Comparison of ENCODE assay signal across 24 cellular contexts in the genomic region with DNA sequence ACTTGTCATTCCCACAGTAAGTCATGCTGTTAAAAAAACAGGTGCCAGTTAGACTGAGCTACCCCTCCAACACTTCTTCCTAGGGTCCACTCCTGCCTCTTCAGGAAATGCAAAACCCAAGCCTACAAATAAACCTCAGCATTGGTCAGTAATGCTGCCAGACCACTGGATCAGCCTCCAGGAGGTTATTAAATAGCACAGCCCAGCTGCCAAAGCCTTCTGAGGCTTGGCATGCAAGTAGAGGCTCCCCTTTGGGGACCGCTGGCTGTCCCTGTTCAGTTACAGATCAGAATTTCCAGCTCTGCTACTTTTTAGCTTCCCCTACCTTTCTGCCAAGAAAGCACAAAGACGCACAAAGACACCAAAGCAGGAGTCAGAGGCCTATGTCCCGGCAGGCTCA.
"Had no signal": no experiment of that assay in that cellular context is flagged by ENCODE, and none has a peak within 500 bp of the region (broad histone marks: within the 10 kb centered on the region; RNA-seq: fewer than 3 reads in every experiment).

No MANE protein-coding gene starts in this region.

- H3K27ac ChIP-seq: body of pancreas, colonic mucosa, left lung, tibial nerve had no signal

- H3K9me3 ChIP-seq: body of pancreas, colonic mucosa, left lung, tibial nerve had no signal

- H3K4me3 ChIP-seq: body of pancreas, colonic mucosa, left lung, smooth muscle cell, tibial nerve had no signal

- H3K4me2 ChIP-seq: smooth muscle cell had no signal

- ATAC-seq: activated CD8-positive, alpha-beta T cell treated with anti-CD3 and anti-CD28 coated beads for 36 hours; activated T-cell treated with anti-CD3 and anti-CD28 coated beads, Interleukin-2, amount 50 U/mL, for 4 hours; activated T-helper 17 cell treated with anti-CD3 and anti-CD28 coated beads, Interleukin-2, amount 50 U/mL, for 72 hours; body of pancreas; natural killer cell treated with Interleukin-12 subunit alpha and Interleukin-12 subunit beta and Interleukin-15 and Interleukin-18, amount 100 ng/mL, for 72 hours; sciatic nerve; stimulated activated memory B cell treated with anti-CD40 and anti-IgM and Interleukin-4, amounts not matched to agents 10 μg/mL and 1 μg/mL and 100 μg/mL, for 72 hours; stimulated activated naive CD8-positive, alpha-beta T cell treated with anti-CD3 and anti-CD28 coated beads, Interleukin-15, amount 100 ng/mL, for 72 hours had no signal

- H3K4me1 ChIP-seq: colonic mucosa had no signal

- H3K27me3 ChIP-seq: body of pancreas, colonic mucosa, left lung, tibial nerve had no signal

- H3K36me3 ChIP-seq: colonic mucosa, left lung, tibial nerve had no signal

- DNase-seq: activated B cell treated with CpG ODN at 0.5 μM for 24 hours; activated CD4-positive, alpha-beta T cell treated with anti-CD3 and anti-CD28 coated beads, Interleukin-2, amount 50 U/mL, for 1 hour; activated CD8-positive, alpha-beta T cell treated with anti-CD3 and anti-CD28 coated beads for 36 hours; activated gamma-delta T cell treated with Interleukin-2 at 50 U/mL for 16 hours; activated naive CD4-positive, alpha-beta T cell treated with anti-CD3 and anti-CD28 coated beads, Interleukin-2, amount 50 U/mL, for 16 hours; activated T-cell treated with anti-CD3 and anti-CD28 coated beads, Interleukin-2, amount 50 U/mL, for 4 hours; amniotic stem cell; body of pancreas; cerebellar nuclear complex; colonic mucosa; effector memory CD4-positive, alpha-beta T cell; left lung; posterior cingulate gyrus; stimulated activated CD4-positive, alpha-beta T cell treated with anti-CD3 and anti-CD28 coated beads, Interleukin-1b, Interleukin-23, amount 100 ng/mL, for 48 hours; stimulated activated CD4-positive, alpha-beta T cell treated with anti-CD3 and anti-CD28 coated beads, Interleukin-4, amount 100 ng/mL, for 4 hours; stimulated activated CD8-positive, alpha-beta memory T cell treated with anti-CD3 and anti-CD28 coated beads, Interleukin-4, amount 100 ng/mL, for 48 hours; stimulated activated naive CD8-positive, alpha-beta T cell treated with anti-CD3 and anti-CD28 coated beads, Interleukin-15, amount 100 ng/mL, for 72 hours; T-helper 1 cell had no signal
